In the genomic region with DNA sequence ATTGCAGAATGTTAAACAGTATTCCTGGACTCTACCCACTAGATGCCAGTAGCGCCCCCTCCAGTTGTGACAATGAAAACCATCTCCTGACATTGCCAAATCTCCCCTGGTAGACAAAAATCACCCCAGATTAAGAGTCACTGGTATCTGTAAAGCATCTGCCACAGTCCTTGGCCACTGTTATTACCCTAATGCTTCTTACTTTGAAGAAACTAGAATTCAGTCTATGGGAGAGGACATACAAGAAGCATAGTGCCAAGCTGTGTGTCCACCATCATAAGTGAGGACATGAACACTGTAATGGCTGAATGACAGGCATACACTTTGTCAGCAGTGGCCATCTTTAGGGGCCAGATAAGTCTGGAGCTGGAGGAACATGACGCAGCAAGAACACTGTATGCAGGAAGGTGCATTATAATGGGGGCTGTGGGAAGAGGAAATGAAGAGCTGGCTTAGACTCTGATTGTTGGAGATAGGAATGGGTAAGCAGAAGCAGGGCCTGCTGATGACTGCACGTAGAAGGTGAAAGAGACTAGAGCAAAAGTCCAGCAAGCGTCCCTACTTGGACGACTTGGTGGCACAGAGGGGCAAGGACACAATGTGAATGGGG, we compare ENCODE assay signal across 1 cellular context.
TF ChIP-seq lines count a peak whose summit lies in the region.

No MANE protein-coding gene starts in this region.

TF ChIP-seq in H1, 55 proteins besides CTCF, POLR2A, EP300 and RAD21:
- TF ChIP-seq POLR2AphosphoS5 (IDR thresholded peaks at IDR 0.05; ENCODE audit: low read depth, low read length) (no peak), MAFK (IDR thresholded peaks at IDR 0.05; ENCODE audit: low read depth, low read length) (no peak), KDM1A (IDR thresholded peaks at IDR 0.05; ENCODE audit: borderline replicate concordance, low read length) (no peak), CBX8 (IDR thresholded peaks at IDR 0.05; ENCODE audit: borderline replicate concordance, low read depth, low read length) (no peak)
- TF ChIP-seq, protein P1, sequence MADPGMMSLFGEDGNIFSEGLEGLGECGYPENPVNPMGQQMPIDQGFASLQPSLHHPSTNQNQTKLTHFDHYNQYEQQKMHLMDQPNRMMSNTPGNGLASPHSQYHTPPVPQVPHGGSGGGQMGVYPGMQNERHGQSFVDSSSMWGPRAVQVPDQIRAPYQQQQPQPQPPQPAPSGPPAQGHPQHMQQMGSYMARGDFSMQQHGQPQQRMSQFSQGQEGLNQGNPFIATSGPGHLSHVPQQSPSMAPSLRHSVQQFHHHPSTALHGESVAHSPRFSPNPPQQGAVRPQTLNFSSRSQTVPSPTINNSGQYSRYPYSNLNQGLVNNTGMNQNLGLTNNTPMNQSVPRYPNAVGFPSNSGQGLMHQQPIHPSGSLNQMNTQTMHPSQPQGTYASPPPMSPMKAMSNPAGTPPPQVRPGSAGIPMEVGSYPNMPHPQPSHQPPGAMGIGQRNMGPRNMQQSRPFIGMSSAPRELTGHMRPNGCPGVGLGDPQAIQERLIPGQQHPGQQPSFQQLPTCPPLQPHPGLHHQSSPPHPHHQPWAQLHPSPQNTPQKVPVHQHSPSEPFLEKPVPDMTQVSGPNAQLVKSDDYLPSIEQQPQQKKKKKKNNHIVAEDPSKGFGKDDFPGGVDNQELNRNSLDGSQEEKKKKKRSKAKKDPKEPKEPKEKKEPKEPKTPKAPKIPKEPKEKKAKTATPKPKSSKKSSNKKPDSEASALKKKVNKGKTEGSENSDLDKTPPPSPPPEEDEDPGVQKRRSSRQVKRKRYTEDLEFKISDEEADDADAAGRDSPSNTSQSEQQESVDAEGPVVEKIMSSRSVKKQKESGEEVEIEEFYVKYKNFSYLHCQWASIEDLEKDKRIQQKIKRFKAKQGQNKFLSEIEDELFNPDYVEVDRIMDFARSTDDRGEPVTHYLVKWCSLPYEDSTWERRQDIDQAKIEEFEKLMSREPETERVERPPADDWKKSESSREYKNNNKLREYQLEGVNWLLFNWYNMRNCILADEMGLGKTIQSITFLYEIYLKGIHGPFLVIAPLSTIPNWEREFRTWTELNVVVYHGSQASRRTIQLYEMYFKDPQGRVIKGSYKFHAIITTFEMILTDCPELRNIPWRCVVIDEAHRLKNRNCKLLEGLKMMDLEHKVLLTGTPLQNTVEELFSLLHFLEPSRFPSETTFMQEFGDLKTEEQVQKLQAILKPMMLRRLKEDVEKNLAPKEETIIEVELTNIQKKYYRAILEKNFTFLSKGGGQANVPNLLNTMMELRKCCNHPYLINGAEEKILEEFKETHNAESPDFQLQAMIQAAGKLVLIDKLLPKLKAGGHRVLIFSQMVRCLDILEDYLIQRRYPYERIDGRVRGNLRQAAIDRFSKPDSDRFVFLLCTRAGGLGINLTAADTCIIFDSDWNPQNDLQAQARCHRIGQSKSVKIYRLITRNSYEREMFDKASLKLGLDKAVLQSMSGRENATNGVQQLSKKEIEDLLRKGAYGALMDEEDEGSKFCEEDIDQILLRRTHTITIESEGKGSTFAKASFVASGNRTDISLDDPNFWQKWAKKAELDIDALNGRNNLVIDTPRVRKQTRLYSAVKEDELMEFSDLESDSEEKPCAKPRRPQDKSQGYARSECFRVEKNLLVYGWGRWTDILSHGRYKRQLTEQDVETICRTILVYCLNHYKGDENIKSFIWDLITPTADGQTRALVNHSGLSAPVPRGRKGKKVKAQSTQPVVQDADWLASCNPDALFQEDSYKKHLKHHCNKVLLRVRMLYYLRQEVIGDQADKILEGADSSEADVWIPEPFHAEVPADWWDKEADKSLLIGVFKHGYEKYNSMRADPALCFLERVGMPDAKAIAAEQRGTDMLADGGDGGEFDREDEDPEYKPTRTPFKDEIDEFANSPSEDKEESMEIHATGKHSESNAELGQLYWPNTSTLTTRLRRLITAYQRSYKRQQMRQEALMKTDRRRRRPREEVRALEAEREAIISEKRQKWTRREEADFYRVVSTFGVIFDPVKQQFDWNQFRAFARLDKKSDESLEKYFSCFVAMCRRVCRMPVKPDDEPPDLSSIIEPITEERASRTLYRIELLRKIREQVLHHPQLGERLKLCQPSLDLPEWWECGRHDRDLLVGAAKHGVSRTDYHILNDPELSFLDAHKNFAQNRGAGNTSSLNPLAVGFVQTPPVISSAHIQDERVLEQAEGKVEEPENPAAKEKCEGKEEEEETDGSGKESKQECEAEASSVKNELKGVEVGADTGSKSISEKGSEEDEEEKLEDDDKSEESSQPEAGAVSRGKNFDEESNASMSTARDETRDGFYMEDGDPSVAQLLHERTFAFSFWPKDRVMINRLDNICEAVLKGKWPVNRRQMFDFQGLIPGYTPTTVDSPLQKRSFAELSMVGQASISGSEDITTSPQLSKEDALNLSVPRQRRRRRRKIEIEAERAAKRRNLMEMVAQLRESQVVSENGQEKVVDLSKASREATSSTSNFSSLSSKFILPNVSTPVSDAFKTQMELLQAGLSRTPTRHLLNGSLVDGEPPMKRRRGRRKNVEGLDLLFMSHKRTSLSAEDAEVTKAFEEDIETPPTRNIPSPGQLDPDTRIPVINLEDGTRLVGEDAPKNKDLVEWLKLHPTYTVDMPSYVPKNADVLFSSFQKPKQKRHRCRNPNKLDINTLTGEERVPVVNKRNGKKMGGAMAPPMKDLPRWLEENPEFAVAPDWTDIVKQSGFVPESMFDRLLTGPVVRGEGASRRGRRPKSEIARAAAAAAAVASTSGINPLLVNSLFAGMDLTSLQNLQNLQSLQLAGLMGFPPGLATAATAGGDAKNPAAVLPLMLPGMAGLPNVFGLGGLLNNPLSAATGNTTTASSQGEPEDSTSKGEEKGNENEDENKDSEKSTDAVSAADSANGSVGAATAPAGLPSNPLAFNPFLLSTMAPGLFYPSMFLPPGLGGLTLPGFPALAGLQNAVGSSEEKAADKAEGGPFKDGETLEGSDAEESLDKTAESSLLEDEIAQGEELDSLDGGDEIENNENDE (IDR thresholded peaks at IDR 0.05; ENCODE audit: insufficient replicate concordance, low read length) = no peak
- TF ChIP-seq, protein P2, sequence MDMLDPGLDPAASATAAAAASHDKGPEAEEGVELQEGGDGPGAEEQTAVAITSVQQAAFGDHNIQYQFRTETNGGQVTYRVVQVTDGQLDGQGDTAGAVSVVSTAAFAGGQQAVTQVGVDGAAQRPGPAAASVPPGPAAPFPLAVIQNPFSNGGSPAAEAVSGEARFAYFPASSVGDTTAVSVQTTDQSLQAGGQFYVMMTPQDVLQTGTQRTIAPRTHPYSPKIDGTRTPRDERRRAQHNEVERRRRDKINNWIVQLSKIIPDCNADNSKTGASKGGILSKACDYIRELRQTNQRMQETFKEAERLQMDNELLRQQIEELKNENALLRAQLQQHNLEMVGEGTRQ (IDR thresholded peaks at IDR 0.05; ENCODE audit: low read length) = no peak
TF ChIP-seq in H1: peak in this region for 0.
